In the genomic region with DNA sequence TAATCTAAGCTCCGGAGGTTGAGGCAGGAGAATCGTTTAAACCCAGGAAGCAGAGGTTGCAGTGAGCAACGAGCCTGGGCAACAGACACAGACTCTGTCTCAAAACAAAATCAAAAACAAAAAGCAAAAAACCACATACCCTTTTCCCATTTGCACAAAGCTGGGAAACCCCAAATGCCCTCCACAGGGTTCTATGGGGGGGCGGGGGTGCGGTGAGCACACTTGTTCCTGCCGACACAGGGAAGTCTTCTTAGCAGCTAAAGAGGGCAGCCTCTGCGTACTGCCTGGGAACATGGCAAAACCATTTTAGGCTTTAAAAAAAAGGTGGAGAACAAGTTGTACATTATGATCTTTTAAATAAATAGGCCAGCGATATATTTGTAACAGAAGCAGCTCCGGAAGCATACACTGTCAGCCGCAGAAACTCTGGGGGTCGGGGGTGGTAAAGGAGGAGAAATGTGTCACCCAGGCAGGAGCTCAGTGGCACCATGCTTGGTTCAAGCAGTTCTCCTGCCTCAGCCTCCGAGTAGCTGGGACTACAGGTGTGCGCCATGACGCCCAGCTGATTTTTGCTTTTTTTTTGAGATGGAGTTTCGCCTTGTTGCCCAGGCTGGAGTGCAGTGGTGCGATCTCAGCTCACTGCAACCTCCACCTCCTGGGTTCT, we compare ENCODE assay signal across 8 cellular contexts. TPM values are rescaled to one million over a fixed set of nuclear protein-coding genes. Genes with fewer than 3 reads are reported as not detected.
DNase-seq lines count a peak whose midpoint lies in the region; ATAC-seq and TF ChIP-seq lines count a peak whose summit lies in the region.
"Not testable (repeated sequence)": the region's sequence is repeated elsewhere in the genome, so short reads cannot be mapped to it uniquely, and the experiment has no call there.

No MANE protein-coding gene starts in this region.

- H3K9me3 Mint-ChIP-seq in activated naive CD4-positive, alpha-beta T cell treated with anti-CD3 and anti-CD28 coated beads, Interleukin-2, amount 50 U/mL, for 24 hours; natural killer cell treated with Interleukin-12 subunit alpha and Interleukin-12 subunit beta and Interleukin-15 and Interleukin-18, amount 100 ng/mL, for 72 hours; stimulated activated memory B cell treated with anti-CD40 and anti-IgM and Interleukin-4, amounts not matched to agents 10 μg/mL and 1 μg/mL and 100 μg/mL, for 72 hours: not testable (repeated sequence)

- CTCF ChIA-PET in RWPE1 (lab: Yijun Ruan, JAX), result interaction anchor here (1.5 to 7.7 kb wide), 2 partner anchors 16 to 87 kb away, joined by 6 to 48 read pairs; no protein-coding TSS in a partner anchor

- not testable (repeated sequence) for ATAC-seq in natural killer cell treated with Interleukin-12 subunit alpha and Interleukin-12 subunit beta and Interleukin-15 and Interleukin-18, amount 100 ng/mL, for 72 hours; stimulated activated memory B cell treated with anti-CD40 and anti-IgM and Interleukin-4, amounts not matched to agents 10 μg/mL and 1 μg/mL and 100 μg/mL, for 72 hours

- POLR2A ChIA-PET in RWPE1 (lab: Yijun Ruan, JAX; ENCODE audit: low non-redundant PET), result interaction anchor here (0.8 to 1.5 kb wide), 2 partner anchors 11 to 37 kb away, joined by 3 to 4 read pairs; no protein-coding TSS in a partner anchor

- H4K20me1 ChIP-seq in BLaER1 treated with 17β-estradiol and CSF1 and Interleukin-3, amounts not matched to agents 10 nM and 100 nM, result peaks cover 61 to 82% (median 81%) of the 10 kb centered on the region in 11 experiments; a peak in 21 of 22 replicates

- peak overlapping the region; percentile 61 to 98 (median 85); a peak in 19 of 22 replicates for H3K9ac ChIP-seq in BLaER1 treated with 17β-estradiol and CSF1 and Interleukin-3, amounts not matched to agents 10 nM and 100 nM

- not testable (repeated sequence) for H3K27me3 ChIP-seq in BLaER1 treated with 17β-estradiol and CSF1 and Interleukin-3, amounts not matched to agents 10 nM and 100 nM; HL-60 (ENCODE audit: insufficient read depth, poor library complexity, severe bottlenecking)

- peaks cover 68 to 80% (median 74%) of the 10 kb centered on the region in 10 experiments for H3K4me1 ChIP-seq in BLaER1 treated with 17β-estradiol and CSF1 and Interleukin-3, amounts not matched to agents 10 nM and 100 nM

- peaks cover 29% of the 10 kb centered on the region for H3K36me3 Mint-ChIP-seq in activated naive CD4-positive, alpha-beta T cell treated with anti-CD3 and anti-CD28 coated beads, Interleukin-2, amount 50 U/mL, for 24 hours
- peaks cover 23% of the 10 kb centered on the region for H3K36me3 Mint-ChIP-seq in natural killer cell treated with Interleukin-12 subunit alpha and Interleukin-12 subunit beta and Interleukin-15 and Interleukin-18, amount 100 ng/mL, for 72 hours
- peaks cover 11% of the 10 kb centered on the region for H3K36me3 Mint-ChIP-seq in stimulated activated memory B cell treated with anti-CD40 and anti-IgM and Interleukin-4, amounts not matched to agents 10 μg/mL and 1 μg/mL and 100 μg/mL, for 72 hours

- H3K4me2 ChIP-seq in BLaER1 treated with 17β-estradiol and CSF1 and Interleukin-3, amounts not matched to agents 10 nM and 100 nM, result peak overlapping the region; percentile 84 to 100 (median 93)

- H3K36me3 ChIP-seq in BLaER1 treated with 17β-estradiol and CSF1 and Interleukin-3, amounts not matched to agents 10 nM and 100 nM, result peaks cover 0 to 69% (median 51%) of the 10 kb centered on the region in 11 experiments; a peak in 18 of 22 replicates

- peaks cover 33% of the 10 kb centered on the region for H3K4me1 Mint-ChIP-seq in activated naive CD4-positive, alpha-beta T cell treated with anti-CD3 and anti-CD28 coated beads, Interleukin-2, amount 50 U/mL, for 24 hours
- peaks cover 33 to 40% of the 10 kb centered on the region in 2 donors for H3K4me1 Mint-ChIP-seq in natural killer cell treated with Interleukin-12 subunit alpha and Interleukin-12 subunit beta and Interleukin-15 and Interleukin-18, amount 100 ng/mL, for 72 hours (ENCODE audit: low read depth in 2 of 2)
- peaks cover 66% of the 10 kb centered on the region for H3K4me1 Mint-ChIP-seq in stimulated activated memory B cell treated with anti-CD40 and anti-IgM and Interleukin-4, amounts not matched to agents 10 μg/mL and 1 μg/mL and 100 μg/mL, for 72 hours

- not testable (repeated sequence) for H3K27me3 Mint-ChIP-seq in activated naive CD4-positive, alpha-beta T cell treated with anti-CD3 and anti-CD28 coated beads, Interleukin-2, amount 50 U/mL, for 24 hours; natural killer cell treated with Interleukin-12 subunit alpha and Interleukin-12 subunit beta and Interleukin-15 and Interleukin-18, amount 100 ng/mL, for 72 hours; stimulated activated memory B cell treated with anti-CD40 and anti-IgM and Interleukin-4, amounts not matched to agents 10 μg/mL and 1 μg/mL and 100 μg/mL, for 72 hours

- H3K27ac Mint-ChIP-seq in activated naive CD4-positive, alpha-beta T cell treated with anti-CD3 and anti-CD28 coated beads, Interleukin-2, amount 50 U/mL, for 24 hours, result peak overlapping the region; percentile 80
- peak overlapping the region; percentile 95 to 97 for H3K27ac Mint-ChIP-seq in natural killer cell treated with Interleukin-12 subunit alpha and Interleukin-12 subunit beta and Interleukin-15 and Interleukin-18, amount 100 ng/mL, for 72 hours
- peak overlapping the region; percentile 60 for H3K27ac Mint-ChIP-seq in stimulated activated memory B cell treated with anti-CD40 and anti-IgM and Interleukin-4, amounts not matched to agents 10 μg/mL and 1 μg/mL and 100 μg/mL, for 72 hours

- peak overlapping the region; percentile 99 for H3K4me3 Mint-ChIP-seq in activated naive CD4-positive, alpha-beta T cell treated with anti-CD3 and anti-CD28 coated beads, Interleukin-2, amount 50 U/mL, for 24 hours
- peak overlapping the region; percentile 97 for H3K4me3 Mint-ChIP-seq in natural killer cell treated with Interleukin-12 subunit alpha and Interleukin-12 subunit beta and Interleukin-15 and Interleukin-18, amount 100 ng/mL, for 72 hours
- peak overlapping the region; percentile 90 for H3K4me3 Mint-ChIP-seq in stimulated activated memory B cell treated with anti-CD40 and anti-IgM and Interleukin-4, amounts not matched to agents 10 μg/mL and 1 μg/mL and 100 μg/mL, for 72 hours

- DNase-seq in HL-60 (ENCODE audit: low read depth in 1 of 2, low spot score in 1 of 2); RWPE1 (ENCODE audit: low spot score); epithelial cell of prostate (ENCODE audit: low read depth, low spot score): not testable (repeated sequence)
- peak; percentile 69 to 80 for DNase-seq in activated CD4-positive, alpha-beta T cell treated with anti-CD3 and anti-CD28 coated beads, Interleukin-2, amount 50 U/mL, for 48 hours
- DNase-seq in natural killer cell treated with Interleukin-12 subunit alpha and Interleukin-12 subunit beta and Interleukin-15 and Interleukin-18, amount 100 ng/mL, for 72 hours (ENCODE audit: low spot score), result peak; percentile 66

- H3K9me3 ChIP-seq in BLaER1 treated with 17β-estradiol and CSF1 and Interleukin-3, amounts not matched to agents 10 nM and 100 nM (replicated peaks in 1 of 11), result not testable (repeated sequence)

- H3K4me3 ChIP-seq in BLaER1 treated with 17β-estradiol and CSF1 and Interleukin-3, amounts not matched to agents 10 nM and 100 nM, result peak overlapping the region; percentile 71 to 97 (median 85)
- H3K4me3 ChIP-seq in HL-60 (replicated peaks; ENCODE audit: insufficient read depth, low read length), result peak overlapping the region; percentile 31

- H3K27ac ChIP-seq in BLaER1 treated with 17β-estradiol and CSF1 and Interleukin-3, amounts not matched to agents 10 nM and 100 nM, result peak overlapping the region in 8 of 11 experiments; percentile 21 to 95 (median 50); a peak in 14 of 22 replicates
- not testable (repeated sequence) for H3K27ac ChIP-seq in HL-60 (replicated peaks)
- H3K27ac ChIP-seq in RWPE1 (peak overlapping the region; percentile 99), epithelial cell of prostate (peak overlapping the region; percentile 69)

- not testable (repeated sequence) for TF ChIP-seq CTCF in HL-60 (IDR thresholded peaks at IDR 0.05; ENCODE audit: insufficient read depth, low read length); RWPE1 (conservative IDR thresholded peaks at IDR 0.05; ENCODE audit: low read depth)

RNA-seq across cellular contexts. Expression of a gene that starts 3.3 kb away (rescaled TPM):
- total RNA-seq in natural killer cell treated with Interleukin-12 subunit alpha and Interleukin-12 subunit beta and Interleukin-15 and Interleukin-18, amount 100 ng/mL, for 72 hours, result 100 to 1,000 TPM; 142 to 348 TPM
